8 cellular contexts compared by ENCODE assay signal in genomic region chr1:45339694-45340558, GRCh38. TPM values are rescaled to one million over a fixed set of nuclear protein-coding genes. Genes with fewer than 3 reads are reported as not detected.
DNase-seq lines count a peak whose midpoint lies in the region; ATAC-seq and TF ChIP-seq lines count a peak whose summit lies in the region.

Gene MUTYH, minus strand, starts transcription at chr1:45340440. Its CDS starts 5,935 bp downstream, at chr1:45334505.
Gene TOE1, plus strand, starts transcription at chr1:45340170. Its CDS starts 83 bp downstream, at chr1:45340253.

- no peak for TF ChIP-seq EP300 in suprapubic skin (IDR thresholded peaks at IDR 0.05)

- TF ChIP-seq CTCF in GM10266 (IDR thresholded peaks at IDR 0.05; ENCODE audit: control insufficient read depth, insufficient read depth, low read depth, missing control alignments) (no peak), suprapubic skin (IDR thresholded peaks at IDR 0.05) (no peak)

- peak; percentile 75 for ATAC-seq in HG02623 (IDR thresholded peaks at IDR 0.05; ENCODE audit: unreplicated experiment)
- peak; percentile 86 to 88 for ATAC-seq in activated naive CD4-positive, alpha-beta T cell treated with anti-CD3 and anti-CD28 coated beads, Interleukin-2, amount 50 U/mL, for 72 hours

- peak; percentile 25 to 83 for TF ChIP-seq POLR2A in suprapubic skin (IDR thresholded peaks at IDR 0.05)

- peak within 1 kb of the TSS; percentile 97 to 99 for H3K27ac Mint-ChIP-seq in activated naive CD4-positive, alpha-beta T cell treated with anti-CD3 and anti-CD28 coated beads, Interleukin-2, amount 50 U/mL, for 72 hours

- H3K4me1 ChIP-seq in suprapubic skin: peaks cover 23% of the 10 kb centered on the region

- WGBS in suprapubic skin: under 1% methylated on average over 19 of the region's 74 CpGs

- DNase-seq in GM10266 (ENCODE audit: extremely low spot score): peak; percentile 91
- peak; percentile 95 for DNase-seq in NCI-H1105 (lab: John Stamatoyannopoulos, UW)
- DNase-seq in SKM-1 (lab: John Stamatoyannopoulos, UW; ENCODE audit: unreplicated experiment): peak; percentile 89
- peak; percentile 96 to 98 for DNase-seq in activated naive CD4-positive, alpha-beta T cell treated with anti-CD3 and anti-CD28 coated beads, Interleukin-2, amount 50 U/mL, for 72 hours (ENCODE audit: low spot score in 2 of 2)
- peak; percentile 36 for DNase-seq in glomerular endothelial cell (ENCODE audit: extremely low read depth, low read depth, low spot score)
- DNase-seq in nucleus accumbens (lab: John Stamatoyannopoulos, UW): peak; percentile 47 to 91 (median 83)
- peak; percentile 95 to 97 for DNase-seq in suprapubic skin (ENCODE audit: low spot score in 2 of 2)

- peaks cover 41 to 56% of the 10 kb centered on the region in 2 donors for H3K36me3 Mint-ChIP-seq in activated naive CD4-positive, alpha-beta T cell treated with anti-CD3 and anti-CD28 coated beads, Interleukin-2, amount 50 U/mL, for 72 hours

- no peaks in the 10 kb centered on the region for H3K9me3 ChIP-seq in suprapubic skin

- H3K27me3 ChIP-seq in suprapubic skin: no peaks in the 10 kb centered on the region

- H3K27ac ChIP-seq in suprapubic skin: peak within 1 kb of the TSS; percentile 93

- peak within 1 kb of the TSS; percentile 59 for H3K4me3 ChIP-seq in suprapubic skin

- peaks cover 0 to 5% of the 10 kb centered on the region in 2 donors for H3K9me3 Mint-ChIP-seq in activated naive CD4-positive, alpha-beta T cell treated with anti-CD3 and anti-CD28 coated beads, Interleukin-2, amount 50 U/mL, for 72 hours

- H3K36me3 ChIP-seq in suprapubic skin: peaks cover 30% of the 10 kb centered on the region

RNA-seq across cellular contexts. Expression of gene MUTYH, which starts in this region (rescaled TPM):
- total RNA-seq in activated naive CD4-positive, alpha-beta T cell treated with anti-CD3 and anti-CD28 coated beads, Interleukin-2, amount 50 U/mL, for 72 hours: 10 to 100 TPM; 32.0 to 40.1 TPM
- total RNA-seq in glomerular endothelial cell (8.0 and 12.8 TPM in 2 replicates), suprapubic skin (10 to 100 TPM; 22.1 to 38.2 (median 30.7) TPM)

RNA-seq across cellular contexts. Expression of gene TOE1, which starts in this region (rescaled TPM):
- total RNA-seq in activated naive CD4-positive, alpha-beta T cell treated with anti-CD3 and anti-CD28 coated beads, Interleukin-2, amount 50 U/mL, for 72 hours: 10 to 100 TPM; 30.2 to 34.0 TPM
- 11.0 TPM in 2 replicates for total RNA-seq in glomerular endothelial cell
- 1 to 10 TPM; 5.5 to 8.5 (median 8.5) TPM for total RNA-seq in suprapubic skin

Comparison
In these comparisons a context has a peak if more than half of its experiments do, and no peak if none do; other contexts are left out.
1. Peak in every context shown above with its lines: DNase-seq, ATAC-seq, H3K4me3 ChIP-seq and H3K27ac ChIP-seq.
2. DNase-seq: peak in every context shown above with its lines; median percentile 97 in activated naive CD4-positive, alpha-beta T cell treated with anti-CD3 and anti-CD28 coated beads, Interleukin-2, amount 50 U/mL, for 72 hours; 96 in suprapubic skin; 95 in NCI-H1105; 91 in GM10266; 89 in SKM-1; 83 in nucleus accumbens; 36 in glomerular endothelial cell.